23 cellular contexts compared by ENCODE assay signal in the genomic region with DNA sequence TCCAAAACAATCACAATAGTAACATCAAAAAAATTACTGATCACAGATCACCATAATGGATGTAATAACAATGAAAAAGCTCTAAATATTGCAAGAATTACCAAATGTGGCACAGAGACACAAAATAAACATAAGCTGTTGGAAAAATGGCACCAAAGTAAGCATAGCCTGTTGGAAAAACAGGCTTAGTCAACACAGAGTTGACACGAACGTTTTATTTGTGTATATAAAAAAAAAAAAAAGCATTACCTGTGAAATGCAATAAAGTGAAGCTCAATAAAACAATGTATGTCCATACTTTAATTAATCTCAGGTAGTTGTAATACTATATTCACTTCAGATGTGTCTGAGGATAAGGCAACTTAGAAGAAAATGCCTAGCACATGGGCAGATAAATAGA.
DNase-seq lines count a peak whose midpoint lies in the region; ATAC-seq and TF ChIP-seq lines count a peak whose summit lies in the region.
"Had no signal": no experiment of that assay in that cellular context is flagged by ENCODE, and none has a peak within 500 bp of the region (broad histone marks: within the 10 kb centered on the region; RNA-seq: fewer than 3 reads in every experiment).

No MANE protein-coding gene starts in this region.

- no peaks in the 10 kb centered on the region for H3K4me1 ChIP-seq in upper lobe of right lung
- H3K4me1 ChIP-seq: BE2C, BLaER1 had no signal

- peaks cover 30% of the 10 kb centered on the region for H3K36me3 ChIP-seq in upper lobe of right lung

- peak overlapping the region; percentile 34 for H3K4me3 Mint-ChIP-seq in endothelial cell (ENCODE audit: unreplicated experiment)
- H3K4me3 Mint-ChIP-seq: CD14-positive monocyte; CD4-positive, CD25-positive, alpha-beta regulatory T cell; CD8-positive, alpha-beta memory T cell had no signal

- H3K27me3 ChIP-seq in upper lobe of right lung, result no peaks in the 10 kb centered on the region
- H3K27me3 ChIP-seq: BE2C, BLaER1 had no signal

- no peaks in the 10 kb centered on the region for H3K27me3 Mint-ChIP-seq in endothelial cell (ENCODE audit: unreplicated experiment)
- H3K27me3 Mint-ChIP-seq: CD4-positive, alpha-beta memory T cell; CD4-positive, CD25-positive, alpha-beta regulatory T cell; CD8-positive, alpha-beta memory T cell had no signal

- peak overlapping the region; percentile 2 for H3K27ac ChIP-seq in upper lobe of right lung
- H3K27ac ChIP-seq: BLaER1 had no signal

- no peaks in the 10 kb centered on the region for H3K9me3 ChIP-seq in upper lobe of right lung
- H3K9me3 ChIP-seq: BE2C had no signal

- ATAC-seq in upper lobe of right lung (no peak), GM19324 (IDR thresholded peaks at IDR 0.05; ENCODE audit: low FRiP score, unreplicated experiment) (no peak)
- ATAC-seq: GM12878 had no signal

- H3K9me3 Mint-ChIP-seq in endothelial cell (ENCODE audit: unreplicated experiment), result no peaks in the 10 kb centered on the region

- TF ChIP-seq CTCF in LNCaP clone FGC (IDR thresholded peaks at IDR 0.05; ENCODE audit: control insufficient read depth, extremely low read depth, insufficient read depth), result no peak
- TF ChIP-seq CTCF in endothelial cell (IDR thresholded peaks at IDR 0.05; ENCODE audit: unreplicated experiment), result no peak
- no peak for TF ChIP-seq CTCF in upper lobe of right lung (IDR thresholded peaks at IDR 0.05)

- H3K4me3 ChIP-seq in LNCaP clone FGC (ENCODE audit: low read depth, low read length) (no peak overlapping the region), upper lobe of right lung (no peak overlapping the region)
- H3K4me3 ChIP-seq: BLaER1, GM12878 had no signal

- H3K27ac Mint-ChIP-seq in endothelial cell (ENCODE audit: unreplicated experiment), result no peak overlapping the region
- H3K27ac Mint-ChIP-seq: CD14-positive monocyte had no signal

- intact Hi-C loops in upper lobe of right lung (cut with DNase I), result no loop called here

- DNase-seq in LNCaP clone FGC (ENCODE audit: low read depth), result peak; percentile 64
- no peak for DNase-seq in endothelial cell (ENCODE audit: low spot score)
- DNase-seq in upper lobe of right lung, result no peak
- no peak for DNase-seq in NCI-H1930 (lab: John Stamatoyannopoulos, UW)
- DNase-seq: 8988T; ACHN; BE2C; C1 segment of cervical spinal cord; CD4-positive, alpha-beta memory T cell; CD4-positive, CD25-positive, alpha-beta regulatory T cell; CD8-positive, alpha-beta memory T cell; COR-L47; DMS 273 treated with DMSO at 0.1 percent for 48 hours; DMS153; DMS53; DMS79; DND-41; EL; GDM1 had no signal

- peaks cover 60% of the 10 kb centered on the region for H3K36me3 Mint-ChIP-seq in endothelial cell (ENCODE audit: low read depth, unreplicated experiment)

- H3K4me1 Mint-ChIP-seq in endothelial cell (ENCODE audit: unreplicated experiment), result no peaks in the 10 kb centered on the region
- H3K4me1 Mint-ChIP-seq: CD14-positive monocyte had no signal
